Comparison of ENCODE assay signal across 21 cellular contexts in the genomic region with DNA sequence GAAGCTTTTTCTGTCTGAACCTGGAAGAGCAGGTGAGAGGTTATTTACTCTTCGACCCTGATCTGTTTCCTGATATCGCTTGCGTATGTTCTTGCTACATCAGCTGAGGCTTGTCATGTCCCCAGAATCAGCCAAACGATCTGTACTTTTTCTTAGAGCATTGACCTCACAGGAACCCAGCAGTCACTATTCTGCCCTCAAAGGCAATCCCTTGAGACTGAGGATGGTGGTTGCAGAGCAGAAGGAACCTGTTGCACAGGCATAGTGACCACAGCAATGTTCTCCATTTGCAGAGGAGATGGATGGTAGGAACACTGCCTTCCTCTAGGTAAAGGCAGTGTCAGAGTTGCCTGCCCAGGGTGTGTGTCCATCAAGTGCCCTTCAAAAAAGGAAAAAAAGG. TPM values are rescaled to one million over a fixed set of nuclear protein-coding genes. Genes with fewer than 3 reads are reported as not detected.
A peak's percentile ranks its signal among the peaks of the same experiment; 100 is the strongest.
DNase-seq lines count a peak whose midpoint lies in the region; ATAC-seq, FAIRE-seq and TF ChIP-seq lines count a peak whose summit lies in the region.
"Had no signal": no experiment of that assay in that cellular context is flagged by ENCODE, and none has a peak within 500 bp of the region (broad histone marks: within the 10 kb centered on the region; RNA-seq: fewer than 3 reads in every experiment).

No MANE protein-coding gene starts in this region.

- TF ChIP-seq RAD21 in K562 (CRISPR knock-in tag; conservative IDR thresholded peaks at IDR 0.05 in 1 of 2, IDR thresholded peaks at IDR 0.05 in 1 of 2): no peak

- H3K27ac ChIP-seq in HEK293 (ENCODE audit: extremely low read depth, low read depth, low read length) (no peak overlapping the region), K562 (ENCODE audit: extremely low read depth, low read depth, low read length) (no peak overlapping the region)
- H3K27ac ChIP-seq: 22Rv1, A549, HL-60 had no signal

- peak; percentile 16 for DNase-seq in NCI-H2196 (lab: John Stamatoyannopoulos, UW; ENCODE audit: unreplicated experiment)
- no peak for DNase-seq in NCI-H2196 treated with DMSO at 0.1 percent for 48 hours (lab: John Stamatoyannopoulos, UW; ENCODE audit: unreplicated experiment)
- no peak for DNase-seq in K562 (ENCODE audit: extremely low read depth in 1 of 4, low spot score in 3 of 4)
- DNase-seq in ureter (ENCODE audit: low spot score): peak; percentile 49
- DNase-seq in stimulated activated CD4-positive, alpha-beta T cell treated with anti-CD3 and anti-CD28 coated beads, Interleukin-4, amount 100 ng/mL, for 1 hour: no peak
- no peak for DNase-seq in activated T-cell treated with anti-CD3 and anti-CD28 coated beads, Interleukin-2, amount 50 U/mL, for 1 hour
- DNase-seq: AML-193; Calu3; CD8-positive, alpha-beta T cell; DMS79 treated with DMSO at 0.1 percent for 48 hours; IMR-90 had no signal

- H3K4me3 ChIP-seq in HEK293 (ENCODE audit: low read depth, low read length): no peak overlapping the region
- H3K4me3 ChIP-seq in K562: no peak overlapping the region
- H3K4me3 ChIP-seq: A549, GM12878, HAP-1 had no signal

- ATAC-seq in K562 (peak; percentile 19; the same call in 1 of the 3 replicates), HG02970 (IDR thresholded peaks at IDR 0.05; ENCODE audit: low FRiP score, unreplicated experiment) (no peak)
- ATAC-seq: A549; CD8-positive, alpha-beta T cell; GM12878 had no signal

- H3K9ac ChIP-seq in K562 (ENCODE audit: insufficient read depth in 1 of 2, low read depth in 2 of 2, low read length in 2 of 2): no peak overlapping the region

- no peaks in the 10 kb centered on the region for H3K36me3 ChIP-seq in HEK293 (ENCODE audit: control insufficient read depth in 2 of 2, insufficient read depth in 1 of 2, low read length in 2 of 2)
- H3K36me3 ChIP-seq in K562 (ENCODE audit: control insufficient read depth, insufficient read depth, low read length): no peaks in the 10 kb centered on the region
- H3K36me3 ChIP-seq: HAP-1 had no signal

- no peaks in the 10 kb centered on the region for H3K79me2 ChIP-seq in K562 (ENCODE audit: control insufficient read depth, insufficient read depth, low read length)

- H3K4me1 ChIP-seq in HEK293 (ENCODE audit: control insufficient read depth, insufficient read depth, low read length) (no peaks in the 10 kb centered on the region), K562 (replicated peaks in 1 of 2; ENCODE audit: control insufficient read depth in 2 of 2, insufficient read depth in 2 of 2, low read length in 2 of 2) (peaks cover 0 to 5% of the 10 kb centered on the region in 2 experiments; a peak in 1 of 5 replicates)
- H3K4me1 ChIP-seq: HAP-1 had no signal

- TF ChIP-seq POLR2A in K562 (conservative IDR thresholded peaks at IDR 0.05): no peak

- H3K9me3 ChIP-seq in HEK293 (ENCODE audit: control insufficient read depth, insufficient read depth, low read depth, low read length) (no peaks in the 10 kb centered on the region), K562 (replicated peaks; ENCODE audit: control insufficient read depth, insufficient read depth, low read depth, low read length) (no peaks in the 10 kb centered on the region; the same call in 1 of the 2 replicates)
- H3K9me3 ChIP-seq: A549, HAP-1 had no signal

- FAIRE-seq in K562 (lab: Jason Lieb, UNC): no peak
- FAIRE-seq: A549, GM12878, H1, HTR-8/SVneo had no signal

- H3K9me1 ChIP-seq in K562 (ENCODE audit: control insufficient read depth, insufficient read depth, low read length): no peaks in the 10 kb centered on the region

- no peak overlapping the region for H3K4me2 ChIP-seq in K562 (ENCODE audit: insufficient read depth, low read length)
- H3K4me2 ChIP-seq: A549 had no signal

- in situ Hi-C loops in K562 (cut with MboI): no loop called here

- 17% methylated on average over 4 of the region's 4 CpGs for WGBS in K562 (ENCODE audit: insufficient coverage, low coverage, missing lambda C conversion rate)

- intact Hi-C loops in K562 (cut with micrococcal nuclease): no loop called here

- TF ChIP-seq CTCF in HEK293 (tag by site-specific recombination; IDR thresholded peaks at IDR 0.05) (no peak), K562 (IDR thresholded peaks at IDR 0.05 in 2 of 3, conservative IDR thresholded peaks at IDR 0.05 in 1 of 3; ENCODE audit: insufficient read depth in 2 of 3, low read depth in 1 of 3, low read length in 3 of 3) (no peak)

- no TSS peak for BruUV-seq in K562 (replicated peaks; lab: Mats Ljungman, UMichigan)

- no peaks in the 10 kb centered on the region for H4K20me1 ChIP-seq in K562 (replicated peaks; ENCODE audit: control insufficient read depth, insufficient read depth, low read length)

- TF ChIP-seq EP300 in K562 (IDR thresholded peaks at IDR 0.05; ENCODE audit: low read length): no peak

- peaks cover 5 to 18% of the 10 kb centered on the region in 2 experiments; a peak in 3 of 5 replicates for H3K27me3 ChIP-seq in K562 (ENCODE audit: control insufficient read depth in 2 of 2, insufficient read depth in 2 of 2, low read length in 2 of 2)

- H2AFZ ChIP-seq in K562 (ENCODE audit: low read depth, low read length): no peak overlapping the region

- CTCF ChIA-PET in HEK293 (lab: Yijun Ruan, JAX) (interaction anchor here (2.9 kb wide), 1 partner anchor 200 kb away, joined by 9 read pairs; no protein-coding TSS in a partner anchor), K562 (lab: Yijun Ruan, JAX; ENCODE audit: low intra/inter-chr PET ratio) (no interaction called here)

- POLR2A ChIA-PET in HEK293 (lab: Yijun Ruan, JAX): no interaction called here
- POLR2A ChIA-PET in K562 (lab: Yijun Ruan, JAX): interaction anchor here (0.6 kb wide), 1 partner anchor 51 kb away, joined by 4 read pairs; no protein-coding TSS in a partner anchor

TF ChIP-seq in HEK293, 187 proteins besides CTCF, POLR2A, EP300 and RAD21 (continues in another document):
- TF ChIP-seq MEIS1 (CRISPR knock-in tag; IDR thresholded peaks at IDR 0.05; ENCODE audit: borderline replicate concordance): no peak

TF ChIP-seq in K562, 482 proteins besides CTCF, POLR2A, EP300 and RAD21 (continues in another document):
- TF ChIP-seq EZH2 (IDR thresholded peaks at IDR 0.05; ENCODE audit: borderline replicate concordance, low read depth, low read length): no peak
- TF ChIP-seq ZNF583 (CRISPR knock-in tag; IDR thresholded peaks at IDR 0.05): no peak

RNA-seq across cellular contexts. Expression of a gene that starts 11.3 kb away (rescaled TPM):
- total RNA-seq in K562 (2011; cell fraction: chromatin; rRNA removed; ENCODE audit: low replicate concordance): not detected in 2 replicates
- not detected in 2 replicates for total RNA-seq in K562 (2011; cell fraction: nucleolus; rRNA removed)
- not detected in 2 replicates for total RNA-seq in K562 (2011; cell fraction: nucleoplasm; rRNA removed)
- total RNA-seq in K562 (2014; rRNA removed) (not detected in 2 replicates), K562 (2014; rRNA removed; fragmentation: Illumina TruSeq; extraction: Trizol) (not detected in 2 replicates), K562 (2015; rRNA removed; fragmentation: Illumina TruSeq; extraction: Trizol) (not detected in 2 replicates), K562 (2021) (not detected in 2 replicates), ureter (not detected)
- polyA plus RNA-seq in K562 (2011; rRNA removed) (not detected in 2 replicates), K562 (2014; fragmentation: Illumina TruSeq; extraction: Trizol) (not detected in 2 replicates), K562 (2014; fragmentation: Nextera tagmentation; extraction: Ambion mirVana) (not detected), K562 (2014; rRNA removed) (not detected in 2 replicates)
- not detected in 2 replicates for polyA plus RNA-seq in K562 (2011; cell fraction: cytosol; rRNA removed)
- not detected in 2 replicates for polyA plus RNA-seq in K562 (2011; cell fraction: nucleus; rRNA removed)
- not detected in 2 replicates for polyA plus RNA-seq in K562 (2012)
- polyA minus RNA-seq in K562 (2011; rRNA and poly(A)+ RNA removed): not detected in 2 replicates
- polyA minus RNA-seq in K562 (2011; cell fraction: cytosol; rRNA and poly(A)+ RNA removed): not detected in 2 replicates
- not detected in 2 replicates for polyA minus RNA-seq in K562 (2011; cell fraction: nucleus; rRNA and poly(A)+ RNA removed)
- total RNA-seq: Calu3; CD8-positive, alpha-beta T cell; GM12878; H1; IMR-90 had no signal
- polyA plus RNA-seq: A549, BJ, H1, IMR-90 had no signal

RNA-seq across cellular contexts. Expression of a gene that starts 31.7 kb away (rescaled TPM):
- total RNA-seq in K562 (2011; cell fraction: chromatin; rRNA removed; ENCODE audit: low replicate concordance): not detected in 2 replicates
- not detected in 2 replicates for total RNA-seq in K562 (2011; cell fraction: nucleolus; rRNA removed)
- not detected in 2 replicates for total RNA-seq in K562 (2011; cell fraction: nucleoplasm; rRNA removed)
- total RNA-seq in K562 (2014; rRNA removed) (not detected in 2 replicates), K562 (2014; rRNA removed; fragmentation: Illumina TruSeq; extraction: Trizol) (not detected in 2 replicates), K562 (2015; rRNA removed; fragmentation: Illumina TruSeq; extraction: Trizol) (not detected in 2 replicates), K562 (2021) (0.54 and 0.64 TPM in 2 replicates), ureter (not detected)
- polyA plus RNA-seq in K562 (2011; rRNA removed) (not detected in 2 replicates), K562 (2014; fragmentation: Illumina TruSeq; extraction: Trizol) (0.42 TPM in 1 of 2 replicates, not detected in the other), K562 (2014; fragmentation: Nextera tagmentation; extraction: Ambion mirVana) (not detected), K562 (2014; rRNA removed) (0.54 TPM in 1 of 2 replicates, not detected in the other)
- not detected in 2 replicates for polyA plus RNA-seq in K562 (2011; cell fraction: cytosol; rRNA removed)
- 0.34 and 0.36 TPM in 2 replicates for polyA plus RNA-seq in K562 (2011; cell fraction: nucleus; rRNA removed)
- 0.18 TPM in 1 of 2 replicates, not detected in the other for polyA plus RNA-seq in K562 (2012)
- polyA minus RNA-seq in K562 (2011; rRNA and poly(A)+ RNA removed): not detected in 2 replicates
- polyA minus RNA-seq in K562 (2011; cell fraction: cytosol; rRNA and poly(A)+ RNA removed): not detected in 2 replicates
- not detected in 2 replicates for polyA minus RNA-seq in K562 (2011; cell fraction: nucleus; rRNA and poly(A)+ RNA removed)
- total RNA-seq: Calu3; CD8-positive, alpha-beta T cell; GM12878; H1; IMR-90 had no signal
- polyA plus RNA-seq: A549, BJ, H1, IMR-90 had no signal

RNA-seq across cellular contexts. Expression of a gene that starts 35.3 kb away (rescaled TPM):
- 68.0 and 108 TPM in 2 replicates for total RNA-seq in K562 (2011; cell fraction: chromatin; rRNA removed; ENCODE audit: low replicate concordance)
- total RNA-seq in K562 (2011; cell fraction: nucleolus; rRNA removed): 38.5 and 47.0 TPM in 2 replicates
- 63.6 and 75.3 TPM in 2 replicates for total RNA-seq in K562 (2011; cell fraction: nucleoplasm; rRNA removed)
- total RNA-seq in K562 (2014; rRNA removed) (171 and 175 TPM in 2 replicates), K562 (2014; rRNA removed; fragmentation: Illumina TruSeq; extraction: Trizol) (167 and 168 TPM in 2 replicates), K562 (2015; rRNA removed; fragmentation: Illumina TruSeq; extraction: Trizol) (181 TPM in 2 replicates), K562 (2021) (151 and 165 TPM in 2 replicates), ureter (75.6 TPM)
- polyA plus RNA-seq in K562 (2011; rRNA removed) (176 and 177 TPM in 2 replicates), K562 (2014; fragmentation: Illumina TruSeq; extraction: Trizol) (143 and 168 TPM in 2 replicates), K562 (2014; fragmentation: Nextera tagmentation; extraction: Ambion mirVana) (10 to 100 TPM; 59.2 to 70.3 TPM), K562 (2014; rRNA removed) (135 and 142 TPM in 2 replicates)
- polyA plus RNA-seq in K562 (2011; cell fraction: cytosol; rRNA removed): 140 and 222 TPM in 2 replicates
- 146 and 187 TPM in 2 replicates for polyA plus RNA-seq in K562 (2011; cell fraction: nucleus; rRNA removed)
- 124 and 130 TPM in 2 replicates for polyA plus RNA-seq in K562 (2012)
- 275 and 323 TPM in 2 replicates for polyA minus RNA-seq in K562 (2011; rRNA and poly(A)+ RNA removed)
- polyA minus RNA-seq in K562 (2011; cell fraction: cytosol; rRNA and poly(A)+ RNA removed): 90.8 and 98.0 TPM in 2 replicates
- 34.3 and 63.4 TPM in 2 replicates for polyA minus RNA-seq in K562 (2011; cell fraction: nucleus; rRNA and poly(A)+ RNA removed)

Comparison
In these comparisons a context has a peak if more than half of its experiments do, and no peak if none do; other contexts are left out.
1. DNase-seq: peak in NCI-H2196 (single experiment) and ureter (single experiment); none in NCI-H2196 treated with DMSO at 0.1 percent for 48 hours (single experiment), K562 (0 of 4), stimulated activated CD4-positive, alpha-beta T cell treated with anti-CD3 and anti-CD28 coated beads, Interleukin-4, amount 100 ng/mL, for 1 hour (single experiment) and activated T-cell treated with anti-CD3 and anti-CD28 coated beads, Interleukin-2, amount 50 U/mL, for 1 hour (single experiment).